Comparison of ENCODE assay signal across 9 cellular contexts in genomic region chr4:173318648-173319211, GRCh38. TPM values are rescaled to one million over a fixed set of nuclear protein-coding genes. Genes with fewer than 3 reads are reported as not detected.
A peak's percentile ranks its signal among the peaks of the same experiment; 100 is the strongest.
DNase-seq lines count a peak whose midpoint lies in the region; ATAC-seq, FAIRE-seq and TF ChIP-seq lines count a peak whose summit lies in the region.
"Had no signal": no experiment of that assay in that cellular context is flagged by ENCODE, and none has a peak within 500 bp of the region (broad histone marks: within the 10 kb centered on the region; RNA-seq: fewer than 3 reads in every experiment).

No MANE protein-coding gene starts in this region.

- ATAC-seq in right lobe of liver, result peak; percentile 53 to 82 (median 70)
- no peak for ATAC-seq in HG03280 (IDR thresholded peaks at IDR 0.05; ENCODE audit: unreplicated experiment)

- no peaks in the 10 kb centered on the region for H3K9me3 ChIP-seq in right lobe of liver
- H3K9me3 ChIP-seq: HAP-1 had no signal

- WGBS in right lobe of liver (ENCODE audit: insufficient coverage, low coverage, low lambda C conversion rate, missing lambda C conversion rate), result 11% methylated on average over 3 of the region's 3 CpGs

- no peaks in the 10 kb centered on the region for H3K27me3 ChIP-seq in right lobe of liver

- DNase-seq in AG08396 (ENCODE audit: low spot score), result peak; percentile 16
- no peak for DNase-seq in GM18507 (ENCODE audit: extremely low spot score, insufficient read length, low read depth)
- DNase-seq in NCI-H1417 treated with DMSO at 0.1 percent for 48 hours (lab: John Stamatoyannopoulos, UW), result peak; percentile 54
- DNase-seq in caudate nucleus (lab: John Stamatoyannopoulos, UW), result peak in 2 of 61 donors; percentile 59 to 76
- no peak for DNase-seq in right lobe of liver
- no peak for DNase-seq in cerebellar nuclear complex (lab: John Stamatoyannopoulos, UW)
- no peak for DNase-seq in stimulated activated CD4-positive, alpha-beta T cell treated with anti-CD3 and anti-CD28 coated beads, Interleukin-4, amount 100 ng/mL, for 1 hour

- H3K27ac ChIP-seq in caudate nucleus (ENCODE audit: low read depth, low read length), result peak overlapping the region; percentile 31
- H3K27ac ChIP-seq in right lobe of liver, result no peak overlapping the region

- TF ChIP-seq POLR2A in right lobe of liver (IDR thresholded peaks at IDR 0.05), result no peak

- peak; percentile 15 for FAIRE-seq in GM18507 (lab: Jason Lieb, UNC)

- peaks cover 0 to 5% (median 0%) of the 10 kb centered on the region in 4 donors for H3K4me1 ChIP-seq in right lobe of liver

- intact Hi-C loops in right lobe of liver (cut with DNase I), result no loop called here

- no peak overlapping the region for H3K4me3 ChIP-seq in right lobe of liver
- H3K4me3 ChIP-seq: HAP-1 had no signal

- H3K36me3 ChIP-seq in right lobe of liver, result no peaks in the 10 kb centered on the region

- peak; percentile 38 to 52 (median 48) for TF ChIP-seq CTCF in right lobe of liver (IDR thresholded peaks at IDR 0.05)

RNA-seq across cellular contexts. Expression of gene HMGB2, which starts 15.4 kb away (rescaled TPM):
- total RNA-seq in right lobe of liver, result 10 to 100 TPM in 3 of 6 experiments, 1 to 10 TPM in 3; 6.1 to 13.5 (median 9.2) TPM

RNA-seq across cellular contexts. Expression of gene SAP30, which starts 52.0 kb away (rescaled TPM):
- total RNA-seq in right lobe of liver, result 10 to 100 TPM in 2 of 6 experiments, 1 to 10 TPM in 4; 3.5 to 12.8 (median 7.7) TPM

Comparison
In these comparisons a context has a peak if more than half of its experiments do, and no peak if none do; other contexts are left out.
1. DNase-seq: peak in AG08396 (single experiment) and NCI-H1417 treated with DMSO at 0.1 percent for 48 hours (single experiment); none in GM18507 (single experiment), right lobe of liver (0 of 3), cerebellar nuclear complex (0 of 2) and stimulated activated CD4-positive, alpha-beta T cell treated with anti-CD3 and anti-CD28 coated beads, Interleukin-4, amount 100 ng/mL, for 1 hour (single experiment).